In genomic region chr14:67050892-67051291, GRCh38 we compare ENCODE assay signal across 19 cellular contexts.
DNase-seq lines count a peak whose midpoint lies in the region; ATAC-seq and TF ChIP-seq lines count a peak whose summit lies in the region.
"Had no signal": no experiment of that assay in that cellular context is flagged by ENCODE, and none has a peak within 500 bp of the region (broad histone marks: within the 10 kb centered on the region; RNA-seq: fewer than 3 reads in every experiment).

No MANE protein-coding gene starts in this region.

- intact Hi-C loops in A673 (cut with micrococcal nuclease; ENCODE audit: unreplicated experiment): no loop called here
- intact Hi-C loops in sigmoid colon (cut with DNase I): no loop called here
- intact Hi-C loops in testis (cut with DNase I; ENCODE audit: low total_unique reads): no loop called here

- no peak for ATAC-seq in HG03378 (IDR thresholded peaks at IDR 0.05; ENCODE audit: unreplicated experiment)
- no peak for ATAC-seq in GM18520 (IDR thresholded peaks at IDR 0.05; ENCODE audit: unreplicated experiment)
- ATAC-seq: GM23338, K562 had no signal

- H3K9me3 ChIP-seq in A673 (ENCODE audit: low read depth, low read length, poor library complexity, severe bottlenecking) (no peaks in the 10 kb centered on the region), sigmoid colon (no peaks in the 10 kb centered on the region), testis (no peaks in the 10 kb centered on the region)

- H3K36me3 ChIP-seq in A673 (ENCODE audit: insufficient read depth, low read length, poor library complexity, severe bottlenecking) (no peaks in the 10 kb centered on the region), sigmoid colon (no peaks in the 10 kb centered on the region), testis (ENCODE audit: low read depth, missing control alignments) (no peaks in the 10 kb centered on the region)

- H3K4me1 ChIP-seq in A673 (ENCODE audit: insufficient read depth, low read length, poor library complexity, severe bottlenecking) (no peaks in the 10 kb centered on the region), sigmoid colon (no peaks in the 10 kb centered on the region), testis (no peaks in the 10 kb centered on the region)
- H3K4me1 ChIP-seq: BLaER1 had no signal

- no peak overlapping the region for H3K4me3 ChIP-seq in A673 (ENCODE audit: low read depth, low read length, poor library complexity, severe bottlenecking)
- H3K4me3 ChIP-seq in sigmoid colon: no peak overlapping the region
- H3K4me3 ChIP-seq in testis: no peak overlapping the region
- H3K4me3 ChIP-seq: BLaER1, GM23338, K562 had no signal

- CTCF ChIA-PET in A673 (lab: Charles Lee): no interaction called here

- no peak overlapping the region for H3K27ac ChIP-seq in A673 (ENCODE audit: low read depth, low read length, poor library complexity, severe bottlenecking)
- H3K27ac ChIP-seq in sigmoid colon: no peak overlapping the region
- H3K27ac ChIP-seq in testis: no peak overlapping the region
- H3K27ac ChIP-seq: BLaER1 had no signal

- TF ChIP-seq EP300 in sigmoid colon (IDR thresholded peaks at IDR 0.05): no peak

- BruUV-seq in A673 (replicated peaks; lab: Mats Ljungman, UMichigan): no TSS peak

- no peaks in the 10 kb centered on the region for H3K27me3 ChIP-seq in A673 (replicated peaks; ENCODE audit: insufficient read depth, low read depth, low read length, poor library complexity)
- H3K27me3 ChIP-seq in sigmoid colon: no peaks in the 10 kb centered on the region
- H3K27me3 ChIP-seq in testis: no peaks in the 10 kb centered on the region
- H3K27me3 ChIP-seq: BLaER1 had no signal

- in situ Hi-C loops in G401 (cut with HindIII; ENCODE audit: low sequenced_read_pairs): no loop called here

- DNase-seq in A673 (ENCODE audit: low spot score) (peak; percentile 9), G401 (ENCODE audit: low spot score) (peak; percentile 10), NCI-H69 (lab: John Stamatoyannopoulos, UW) (peak; percentile 6), sigmoid colon (peak; percentile 60), SIG-M5 treated with dmso at 0.1 percent for 504 hours (lab: John Stamatoyannopoulos, UW; ENCODE audit: unreplicated experiment) (no peak), testis (no peak)
- DNase-seq: 8988T; ACHN; AML-193; CD4-positive, alpha-beta memory T cell; DMS153; DMS79; HCEC 1CT; IMR-90 had no signal

- no peak for TF ChIP-seq POLR2A in sigmoid colon (IDR thresholded peaks at IDR 0.05)
- TF ChIP-seq POLR2A in testis (IDR thresholded peaks at IDR 0.05): no peak

- TF ChIP-seq CTCF in A673 (conservative IDR thresholded peaks at IDR 0.05; ENCODE audit: low read depth, low read length) (no peak), sigmoid colon (IDR thresholded peaks at IDR 0.05) (no peak), testis (IDR thresholded peaks at IDR 0.05) (no peak)

- POLR2A ChIA-PET in A673 (lab: Charles Lee; ENCODE audit: low non-redundant PET): no interaction called here

- 98 to 99% methylated on average over 5 of the region's 5 CpGs for WGBS in sigmoid colon, 2 donors
- WGBS in testis, 2 donors: 89 to 95% methylated on average over 5 of the region's 5 CpGs

Comparison
In these comparisons a context has a peak if more than half of its experiments do, and no peak if none do; other contexts are left out.
1. DNase-seq: peak in A673 (single experiment), G401 (single experiment), NCI-H69 (single experiment) and sigmoid colon (single experiment); none in SIG-M5 treated with dmso at 0.1 percent for 504 hours (single experiment) and testis (single experiment).